In the genomic region with DNA sequence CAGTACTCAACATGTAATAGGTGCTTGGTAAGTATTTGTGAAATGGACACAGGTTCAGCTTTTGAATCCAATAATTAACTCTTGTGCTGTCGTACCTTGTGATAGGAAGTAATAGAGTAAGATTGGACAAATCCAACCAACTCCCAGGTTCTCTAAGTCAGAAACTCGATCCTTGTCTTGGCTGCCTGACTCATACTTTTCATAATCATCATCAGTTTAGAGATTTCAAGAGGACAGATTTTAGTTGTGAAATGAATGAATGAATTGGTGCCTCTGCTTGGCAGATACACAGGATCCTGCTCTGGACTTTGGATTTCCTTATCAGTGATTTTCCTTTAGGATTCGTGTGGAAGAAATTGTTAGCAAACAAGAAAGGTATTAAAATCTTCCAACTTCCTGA, we compare ENCODE assay signal across 23 cellular contexts.
DNase-seq lines count a peak whose midpoint lies in the region; ATAC-seq and TF ChIP-seq lines count a peak whose summit lies in the region.
"Had no signal": no experiment of that assay in that cellular context is flagged by ENCODE, and none has a peak within 500 bp of the region (broad histone marks: within the 10 kb centered on the region; RNA-seq: fewer than 3 reads in every experiment).

No MANE protein-coding gene starts in this region.

- no peak for DNase-seq in RWPE2 (ENCODE audit: low spot score)
- peak; percentile 1 for DNase-seq in amniotic epithelial cell (ENCODE audit: low read depth)
- peak; percentile 2 for DNase-seq in fibroblast of peridontal ligament (ENCODE audit: extremely low read depth)
- DNase-seq in omental fat pad (ENCODE audit: low spot score), result no peak
- no peak for DNase-seq in NOMO-1 treated with DMSO at 0.1 percent for 48 hours (lab: John Stamatoyannopoulos, UW; ENCODE audit: unreplicated experiment)
- no peak for DNase-seq in activated CD8-positive, alpha-beta memory T cell treated with anti-CD3 and anti-CD28 coated beads, Interleukin-2, amount 50 U/mL, for 4 hours
- no peak for DNase-seq in activated CD4-positive, alpha-beta T cell treated with anti-CD3 and anti-CD28 coated beads, Interleukin-2, amount 50 U/mL, for 1 hour
- DNase-seq: ACHN; BE2C; C1 segment of cervical spinal cord; CD4-positive, CD25-positive, alpha-beta regulatory T cell; CD8-positive, alpha-beta memory T cell; COR-L47; DMS 273 treated with DMSO at 0.1 percent for 48 hours; DMS53; DND-41; EL; GOT3; H7; HFFc6 had no signal

- ATAC-seq in RWPE2 (ENCODE audit: low read depth) (peak; percentile 35; the same call in 1 of the 3 replicates), omental fat pad (ENCODE audit: low FRiP score) (peak; percentile 62), GM18517 (IDR thresholded peaks at IDR 0.05; ENCODE audit: unreplicated experiment) (no peak)
- ATAC-seq: GM12878, HCT116 had no signal

- no peaks in the 10 kb centered on the region for H3K9me3 ChIP-seq in RWPE2 (ENCODE audit: severe bottlenecking)
- H3K9me3 ChIP-seq: BE2C had no signal

- H3K36me3 ChIP-seq in RWPE2 (ENCODE audit: low read depth), result no peaks in the 10 kb centered on the region
- H3K36me3 ChIP-seq: BE2C had no signal

- peaks cover 5% of the 10 kb centered on the region for H3K4me1 ChIP-seq in RWPE2 (ENCODE audit: insufficient read depth, poor library complexity, severe bottlenecking)
- H3K4me1 ChIP-seq: BE2C had no signal

- no peak overlapping the region for H3K4me3 ChIP-seq in RWPE2 (ENCODE audit: severe bottlenecking)
- H3K4me3 ChIP-seq: GM12878 had no signal

- no peak overlapping the region for H3K27ac ChIP-seq in RWPE2 (ENCODE audit: poor library complexity, severe bottlenecking)

- no peaks in the 10 kb centered on the region for H3K27me3 ChIP-seq in RWPE2 (ENCODE audit: insufficient read depth, poor library complexity, severe bottlenecking)
- H3K27me3 ChIP-seq: BE2C had no signal

- no peak for TF ChIP-seq CTCF in RWPE2 (IDR thresholded peaks at IDR 0.05; ENCODE audit: poor library complexity, severe bottlenecking)
- TF ChIP-seq CTCF in omental fat pad (IDR thresholded peaks at IDR 0.05), result no peak

Comparison
In these comparisons a context has a peak if more than half of its experiments do, and no peak if none do; other contexts are left out.
1. DNase-seq: peak in amniotic epithelial cell (single experiment) and fibroblast of peridontal ligament (single experiment); none in RWPE2 (single experiment), omental fat pad (single experiment), NOMO-1 treated with DMSO at 0.1 percent for 48 hours (single experiment), activated CD8-positive, alpha-beta memory T cell treated with anti-CD3 and anti-CD28 coated beads, Interleukin-2, amount 50 U/mL, for 4 hours (single experiment) and activated CD4-positive, alpha-beta T cell treated with anti-CD3 and anti-CD28 coated beads, Interleukin-2, amount 50 U/mL, for 1 hour (single experiment).